In the genomic region with DNA sequence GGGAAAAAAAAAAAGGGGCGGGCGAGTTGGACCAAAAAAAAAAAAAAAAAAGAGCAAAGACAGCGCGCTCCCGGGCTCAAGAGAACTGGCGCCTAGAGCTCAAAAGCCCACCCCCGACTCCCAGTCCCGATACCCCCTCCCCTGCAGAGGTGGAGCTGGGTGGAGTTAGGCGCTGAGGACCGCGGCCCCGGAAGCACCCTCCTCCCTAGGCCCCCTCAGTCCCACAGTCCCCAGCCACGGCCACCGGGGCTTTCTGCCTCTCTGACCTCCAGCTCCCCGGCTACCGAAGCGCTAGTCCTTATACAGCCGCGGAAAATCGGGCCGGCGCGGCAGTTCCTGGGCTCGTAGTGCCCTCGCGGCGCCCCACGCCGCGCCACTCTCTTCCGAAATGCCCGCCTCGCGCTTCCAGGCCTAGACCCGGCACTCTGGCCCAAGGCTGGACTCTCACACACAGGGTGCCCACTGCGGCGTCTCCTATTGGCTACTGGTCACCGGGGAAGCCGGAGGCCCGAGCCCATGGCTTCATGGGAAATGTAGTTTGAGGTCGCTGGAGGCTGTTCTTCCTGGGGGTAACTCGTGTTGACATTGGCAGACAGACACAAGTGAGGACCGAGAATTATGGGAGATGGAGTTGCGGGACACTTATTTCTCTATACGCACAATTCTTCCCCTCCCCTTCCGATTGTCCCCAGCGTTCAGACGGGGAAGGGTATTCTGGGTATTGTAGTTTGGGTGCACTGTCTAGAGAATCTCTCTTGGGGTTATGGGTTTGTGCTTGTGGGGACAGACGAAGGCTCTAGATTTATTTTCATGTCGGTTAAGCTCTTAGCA, we compare ENCODE assay signal across 8 cellular contexts. TPM values are rescaled to one million over a fixed set of nuclear protein-coding genes. Genes with fewer than 3 reads are reported as not detected.
DNase-seq lines count a peak whose midpoint lies in the region; ATAC-seq and TF ChIP-seq lines count a peak whose summit lies in the region.

Gene ENOX2 (minus strand): TSS at position 427 of the 831 bp plus-strand sequence. CDS start 199,993 bp downstream, outside the sequence.

- ATAC-seq in GM19351 (IDR thresholded peaks at IDR 0.05; ENCODE audit: unreplicated experiment) (peak; percentile 95), HG03521 (IDR thresholded peaks at IDR 0.05; ENCODE audit: unreplicated experiment) (peak; percentile 98), left lung (peak; percentile 100)

- peaks cover 0 to 8% (median 5%) of the 10 kb centered on the region in 10 experiments; a peak in 5 of 20 replicates for H3K4me1 ChIP-seq in BLaER1 treated with 17β-estradiol and CSF1 and Interleukin-3, amounts not matched to agents 10 nM and 100 nM
- no peaks in the 10 kb centered on the region for H3K4me1 ChIP-seq in left lung

- H4K20me1 ChIP-seq in BLaER1 treated with 17β-estradiol and CSF1 and Interleukin-3, amounts not matched to agents 10 nM and 100 nM = peaks cover 0 to 9% (median 0%) of the 10 kb centered on the region in 11 experiments; a peak in 3 of 22 replicates

- H3K27ac ChIP-seq in BLaER1 treated with 17β-estradiol and CSF1 and Interleukin-3, amounts not matched to agents 10 nM and 100 nM = peak within 1 kb of the TSS; percentile 70 to 88 (median 86)
- peak within 1 kb of the TSS; percentile 53 to 77 for H3K27ac ChIP-seq in left lung

- H3K36me3 ChIP-seq in BLaER1 treated with 17β-estradiol and CSF1 and Interleukin-3, amounts not matched to agents 10 nM and 100 nM = peaks cover 0 to 16% (median 0%) of the 10 kb centered on the region in 11 experiments; a peak in 2 of 22 replicates
- H3K36me3 ChIP-seq in left lung = no peaks in the 10 kb centered on the region

- DNase-seq in NCI-H748 (lab: John Stamatoyannopoulos, UW; ENCODE audit: unreplicated experiment) (peak; percentile 98), dermis blood vessel endothelial cell (peak; percentile 95), left lung (peak; percentile 93 to 95)
- peak; percentile 70 for DNase-seq in activated CD4-positive, alpha-beta T cell treated with anti-CD3 and anti-CD28 coated beads, Interleukin-2, amount 50 U/mL, for 1 hour
- DNase-seq in stimulated activated CD4-positive, alpha-beta T cell treated with anti-CD3 and anti-CD28 coated beads, Interleukin-4, amount 100 ng/mL, for 1 hour = peak; percentile 68

- intact Hi-C loops in left lung (cut with DNase I) = no loop called here

- peaks cover 66 to 97% (median 90%) of the 10 kb centered on the region in 11 experiments for H3K27me3 ChIP-seq in BLaER1 treated with 17β-estradiol and CSF1 and Interleukin-3, amounts not matched to agents 10 nM and 100 nM
- no peaks in the 10 kb centered on the region for H3K27me3 ChIP-seq in left lung

- H3K4me2 ChIP-seq in BLaER1 treated with 17β-estradiol and CSF1 and Interleukin-3, amounts not matched to agents 10 nM and 100 nM = peak within 1 kb of the TSS; percentile 50 to 81 (median 76)

- H3K9ac ChIP-seq in BLaER1 treated with 17β-estradiol and CSF1 and Interleukin-3, amounts not matched to agents 10 nM and 100 nM = peak within 1 kb of the TSS; percentile 81 to 90 (median 88)

- H3K4me3 ChIP-seq in BLaER1 treated with 17β-estradiol and CSF1 and Interleukin-3, amounts not matched to agents 10 nM and 100 nM = peak within 1 kb of the TSS; percentile 56 to 81 (median 72)
- peak within 1 kb of the TSS; percentile 24 to 49 for H3K4me3 ChIP-seq in left lung

- H3K9me3 ChIP-seq in BLaER1 treated with 17β-estradiol and CSF1 and Interleukin-3, amounts not matched to agents 10 nM and 100 nM (replicated peaks in 1 of 11) = 0 out of 22 replicates have a peak, but pooled peaks cover 0 to 5% (median 0%) of the 10 kb centered on the region in 11 experiments
- no peaks in the 10 kb centered on the region for H3K9me3 ChIP-seq in left lung

- TF ChIP-seq CTCF in left lung (IDR thresholded peaks at IDR 0.05) = no peak

RNA-seq across cellular contexts. Expression of gene ENOX2, which starts in this region (rescaled TPM):
- total RNA-seq in dermis blood vessel endothelial cell (12.9 and 15.4 TPM in 2 replicates), left lung (10 to 100 TPM; 12.8 to 13.4 TPM)

Comparison
In these comparisons a context has a peak if more than half of its experiments do, and no peak if none do; other contexts are left out.
1. Peak in every context shown above with its lines: DNase-seq, ATAC-seq, H3K4me3 ChIP-seq and H3K27ac ChIP-seq.